In the genomic region with DNA sequence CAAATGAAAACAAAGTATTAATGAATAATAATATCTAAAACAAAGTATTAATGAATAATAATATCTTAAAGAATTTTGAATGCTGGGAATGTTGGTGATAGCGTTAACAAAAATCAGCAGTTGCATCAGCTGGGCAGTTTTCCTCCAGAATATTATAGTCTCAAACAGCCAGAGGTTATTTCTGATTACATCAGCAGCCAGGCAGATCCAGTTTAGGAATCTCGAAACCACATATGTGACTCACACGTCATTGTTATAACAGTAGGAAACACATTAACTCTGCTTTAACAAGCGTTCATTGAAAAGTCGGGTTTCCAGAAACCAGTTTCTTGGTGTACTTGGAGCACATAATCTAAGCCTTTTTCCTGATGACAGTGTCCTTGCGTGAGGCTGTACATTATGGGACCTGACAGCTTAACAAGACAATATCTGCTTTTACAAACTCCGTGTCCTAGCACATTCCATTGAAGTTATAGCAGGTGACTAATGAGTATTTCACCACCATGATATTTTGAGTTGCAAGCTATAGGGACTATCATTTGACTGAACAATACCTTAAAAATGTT, we compare ENCODE assay signal across 1 cellular context.
TF ChIP-seq lines count a peak whose summit lies in the region.

No MANE protein-coding gene starts in this region.

TF ChIP-seq in K562, 482 proteins besides CTCF, POLR2A, EP300 and RAD21 (continued from another document and continues in another):
- TF ChIP-seq TRIM25 (IDR thresholded peaks at IDR 0.05; ENCODE audit: borderline replicate concordance) (no peak), ZNF551 (CRISPR knock-in tag; IDR thresholded peaks at IDR 0.05) (no peak), HIVEP1 (CRISPR knock-in tag; IDR thresholded peaks at IDR 0.05) (no peak), NUFIP1 (IDR thresholded peaks at IDR 0.05; ENCODE audit: partially characterized antibody) (no peak), ATF4 (CRISPR knock-in tag; IDR thresholded peaks at IDR 0.05) (peak; percentile 88), ZNF583 (CRISPR knock-in tag; IDR thresholded peaks at IDR 0.05) (no peak), SMAD1 (IDR thresholded peaks at IDR 0.05; ENCODE audit: low read depth, low read length, partially characterized antibody) (no peak), DIDO1 (tag; IDR thresholded peaks at IDR 0.05; ENCODE audit: low read depth) (no peak), SAP30 (IDR thresholded peaks at IDR 0.05; ENCODE audit: borderline replicate concordance, insufficient read depth, low read depth, low read length, poor library complexity, severe bottlenecking) (no peak), OTX1 (CRISPR knock-in tag; IDR thresholded peaks at IDR 0.05) (no peak), ZNF445 (CRISPR knock-in tag; IDR thresholded peaks at IDR 0.05; ENCODE audit: low read depth) (no peak), ELF1 (tag; IDR thresholded peaks at IDR 0.05) (no peak), HNRNPH1 (optimal IDR thresholded peaks at IDR 0.05; ENCODE audit: low read depth, low read length) (no peak), ZNF436 (CRISPR knock-in tag; IDR thresholded peaks at IDR 0.05) (no peak), ZNF280A (IDR thresholded peaks at IDR 0.05; ENCODE audit: low read depth, partially characterized antibody) (no peak), CBX8 (IDR thresholded peaks at IDR 0.05; ENCODE audit: borderline replicate concordance, extremely low read depth, low read depth, low read length, poor library complexity, severe bottlenecking) (no peak), PHF8 (IDR thresholded peaks at IDR 0.05; ENCODE audit: borderline replicate concordance, low read length) (no peak), ZNF121 (CRISPR knock-in tag; conservative IDR thresholded peaks at IDR 0.05) (no peak), ZNF133 (CRISPR knock-in tag; IDR thresholded peaks at IDR 0.05) (no peak), PREB (CRISPR knock-in tag; IDR thresholded peaks at IDR 0.05) (no peak), SUPT5H (IDR thresholded peaks at IDR 0.05) (no peak), HOXB6 (CRISPR knock-in tag; IDR thresholded peaks at IDR 0.05; ENCODE audit: borderline replicate concordance) (no peak), BACH1 (tag; IDR thresholded peaks at IDR 0.05) (no peak; the same call in 1 of the 2 replicates), RFX5 (IDR thresholded peaks at IDR 0.05; ENCODE audit: low read depth, low read length) (no peak), NCOA2 (IDR thresholded peaks at IDR 0.05; ENCODE audit: partially characterized antibody in 2 of 2) (no peak), TAF9B (IDR thresholded peaks at IDR 0.05; ENCODE audit: partially characterized antibody) (no peak), FUS (optimal IDR thresholded peaks at IDR 0.05; ENCODE audit: low read depth, low read length) (no peak), ETV5 (CRISPR knock-in tag; IDR thresholded peaks at IDR 0.05; ENCODE audit: low read depth) (no peak), BCLAF1 (IDR thresholded peaks at IDR 0.05; ENCODE audit: borderline replicate concordance in 1 of 2, control insufficient read depth in 1 of 2, low read depth in 2 of 2, low read length in 1 of 2) (no peak), RCOR1 (IDR thresholded peaks at IDR 0.05; ENCODE audit: borderline replicate concordance in 1 of 2, low read depth in 2 of 2, low read length in 2 of 2) (no peak), ZNF282 (CRISPR knock-in tag; IDR thresholded peaks at IDR 0.05) (no peak), CSDE1 (IDR thresholded peaks at IDR 0.05) (no peak), NFE2L1 (tag; IDR thresholded peaks at IDR 0.05; ENCODE audit: borderline replicate concordance, low read depth) (no peak), RBM22 (IDR thresholded peaks at IDR 0.05; ENCODE audit: low read depth, low read length, poor library complexity, severe bottlenecking) (no peak), MIER1 (IDR thresholded peaks at IDR 0.05; ENCODE audit: low read depth) (no peak), JUND (IDR thresholded peaks at IDR 0.05; ENCODE audit: borderline replicate concordance, low read depth, low read length) (peak; percentile 90), JUND (tag; IDR thresholded peaks at IDR 0.05; ENCODE audit: borderline replicate concordance, low read depth, low read length) (peak; percentile 86), U2AF2 (optimal IDR thresholded peaks at IDR 0.05; ENCODE audit: low read depth, low read length) (no peak), STAG1 (CRISPR knock-in tag; IDR thresholded peaks at IDR 0.05; ENCODE audit: borderline replicate concordance) (no peak), ZNF77 (CRISPR knock-in tag; IDR thresholded peaks at IDR 0.05) (no peak), LCOR (CRISPR knock-in tag; IDR thresholded peaks at IDR 0.05) (no peak), CHD2 (IDR thresholded peaks at IDR 0.05; ENCODE audit: low read depth, low read length) (no peak), CCAR2 (IDR thresholded peaks at IDR 0.05; ENCODE audit: low read depth, low read length) (no peak)
- TF ChIP-seq, protein P1, sequence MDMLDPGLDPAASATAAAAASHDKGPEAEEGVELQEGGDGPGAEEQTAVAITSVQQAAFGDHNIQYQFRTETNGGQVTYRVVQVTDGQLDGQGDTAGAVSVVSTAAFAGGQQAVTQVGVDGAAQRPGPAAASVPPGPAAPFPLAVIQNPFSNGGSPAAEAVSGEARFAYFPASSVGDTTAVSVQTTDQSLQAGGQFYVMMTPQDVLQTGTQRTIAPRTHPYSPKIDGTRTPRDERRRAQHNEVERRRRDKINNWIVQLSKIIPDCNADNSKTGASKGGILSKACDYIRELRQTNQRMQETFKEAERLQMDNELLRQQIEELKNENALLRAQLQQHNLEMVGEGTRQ (CRISPR knock-in tag; IDR thresholded peaks at IDR 0.05) = no peak
- TF ChIP-seq, protein P2, sequence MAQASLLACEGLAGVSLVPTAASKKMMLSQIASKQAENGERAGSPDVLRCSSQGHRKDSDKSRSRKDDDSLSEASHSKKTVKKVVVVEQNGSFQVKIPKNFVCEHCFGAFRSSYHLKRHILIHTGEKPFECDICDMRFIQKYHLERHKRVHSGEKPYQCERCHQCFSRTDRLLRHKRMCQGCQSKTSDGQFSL (CRISPR knock-in tag; IDR thresholded peaks at IDR 0.05) = no peak
- TF ChIP-seq, protein P2 (tag; IDR thresholded peaks at IDR 0.05) = no peak
- TF ChIP-seq, protein P3, sequence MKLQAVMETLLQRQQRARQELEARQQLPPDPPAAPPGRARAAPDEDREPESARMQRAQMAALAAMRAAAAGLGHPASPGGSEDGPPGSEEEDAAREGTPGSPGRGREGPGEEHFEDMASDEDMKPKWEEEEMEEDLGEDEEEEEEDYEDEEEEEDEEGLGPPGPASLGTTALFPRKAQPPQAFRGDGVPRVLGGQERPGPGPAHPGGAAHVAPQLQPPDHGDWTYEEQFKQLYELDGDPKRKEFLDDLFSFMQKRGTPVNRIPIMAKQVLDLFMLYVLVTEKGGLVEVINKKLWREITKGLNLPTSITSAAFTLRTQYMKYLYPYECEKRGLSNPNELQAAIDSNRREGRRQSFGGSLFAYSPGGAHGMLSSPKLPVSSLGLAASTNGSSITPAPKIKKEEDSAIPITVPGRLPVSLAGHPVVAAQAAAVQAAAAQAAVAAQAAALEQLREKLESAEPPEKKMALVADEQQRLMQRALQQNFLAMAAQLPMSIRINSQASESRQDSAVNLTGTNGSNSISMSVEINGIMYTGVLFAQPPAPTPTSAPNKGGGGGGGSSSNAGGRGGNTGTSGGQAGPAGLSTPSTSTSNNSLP (IDR thresholded peaks at IDR 0.05; ENCODE audit: borderline replicate concordance, low read depth, low read length) = no peak
- TF ChIP-seq, protein P4, sequence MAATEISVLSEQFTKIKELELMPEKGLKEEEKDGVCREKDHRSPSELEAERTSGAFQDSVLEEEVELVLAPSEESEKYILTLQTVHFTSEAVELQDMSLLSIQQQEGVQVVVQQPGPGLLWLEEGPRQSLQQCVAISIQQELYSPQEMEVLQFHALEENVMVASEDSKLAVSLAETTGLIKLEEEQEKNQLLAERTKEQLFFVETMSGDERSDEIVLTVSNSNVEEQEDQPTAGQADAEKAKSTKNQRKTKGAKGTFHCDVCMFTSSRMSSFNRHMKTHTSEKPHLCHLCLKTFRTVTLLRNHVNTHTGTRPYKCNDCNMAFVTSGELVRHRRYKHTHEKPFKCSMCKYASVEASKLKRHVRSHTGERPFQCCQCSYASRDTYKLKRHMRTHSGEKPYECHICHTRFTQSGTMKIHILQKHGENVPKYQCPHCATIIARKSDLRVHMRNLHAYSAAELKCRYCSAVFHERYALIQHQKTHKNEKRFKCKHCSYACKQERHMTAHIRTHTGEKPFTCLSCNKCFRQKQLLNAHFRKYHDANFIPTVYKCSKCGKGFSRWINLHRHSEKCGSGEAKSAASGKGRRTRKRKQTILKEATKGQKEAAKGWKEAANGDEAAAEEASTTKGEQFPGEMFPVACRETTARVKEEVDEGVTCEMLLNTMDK (IDR thresholded peaks at IDR 0.05; ENCODE audit: borderline replicate concordance, insufficient read depth, low read depth, low read length, poor library complexity, severe bottlenecking) = no peak
- TF ChIP-seq, protein P5, sequence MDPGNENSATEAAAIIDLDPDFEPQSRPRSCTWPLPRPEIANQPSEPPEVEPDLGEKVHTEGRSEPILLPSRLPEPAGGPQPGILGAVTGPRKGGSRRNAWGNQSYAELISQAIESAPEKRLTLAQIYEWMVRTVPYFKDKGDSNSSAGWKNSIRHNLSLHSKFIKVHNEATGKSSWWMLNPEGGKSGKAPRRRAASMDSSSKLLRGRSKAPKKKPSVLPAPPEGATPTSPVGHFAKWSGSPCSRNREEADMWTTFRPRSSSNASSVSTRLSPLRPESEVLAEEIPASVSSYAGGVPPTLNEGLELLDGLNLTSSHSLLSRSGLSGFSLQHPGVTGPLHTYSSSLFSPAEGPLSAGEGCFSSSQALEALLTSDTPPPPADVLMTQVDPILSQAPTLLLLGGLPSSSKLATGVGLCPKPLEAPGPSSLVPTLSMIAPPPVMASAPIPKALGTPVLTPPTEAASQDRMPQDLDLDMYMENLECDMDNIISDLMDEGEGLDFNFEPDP (CRISPR knock-in tag; IDR thresholded peaks at IDR 0.05) = no peak
- TF ChIP-seq, protein P6, sequence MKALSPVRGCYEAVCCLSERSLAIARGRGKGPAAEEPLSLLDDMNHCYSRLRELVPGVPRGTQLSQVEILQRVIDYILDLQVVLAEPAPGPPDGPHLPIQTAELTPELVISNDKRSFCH (CRISPR knock-in tag; IDR thresholded peaks at IDR 0.05) = no peak
- TF ChIP-seq, protein P6 (tag; IDR thresholded peaks at IDR 0.05) = no peak
